Comparison of ENCODE assay signal across 1 cellular context in the genomic region with DNA sequence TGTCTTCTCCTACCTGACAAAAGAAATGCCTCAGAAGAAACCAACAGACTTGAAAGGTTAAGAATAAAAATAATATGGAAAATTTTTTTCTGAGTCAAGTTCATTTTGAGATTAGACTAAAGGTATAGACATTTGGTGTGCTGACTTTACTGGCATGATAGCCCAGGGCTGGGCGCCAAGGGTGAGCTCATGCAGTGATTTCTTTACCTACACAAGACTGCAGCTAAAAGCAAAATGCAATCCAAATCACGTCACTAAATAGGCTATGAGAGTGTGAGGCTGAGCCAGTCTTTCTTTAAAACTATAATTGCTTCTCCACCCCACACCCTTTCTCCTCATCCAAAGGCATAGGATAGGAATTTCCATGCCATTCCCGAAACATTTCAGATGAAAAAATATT.
TF ChIP-seq lines count a peak whose summit lies in the region.

No MANE protein-coding gene starts in this region.

TF ChIP-seq in HepG2, 621 proteins besides CTCF, POLR2A, EP300 and RAD21:
- TF ChIP-seq HOXA5 (CRISPR knock-in tag; IDR thresholded peaks at IDR 0.05) (no peak), FOXA1 (IDR thresholded peaks at IDR 0.05) (no peak), FOXA1 (CRISPR knock-in tag; IDR thresholded peaks at IDR 0.05) (no peak), RBM22 (optimal IDR thresholded peaks at IDR 0.05; ENCODE audit: low read length) (no peak), ZFX (CRISPR knock-in tag; IDR thresholded peaks at IDR 0.05; ENCODE audit: low read depth) (no peak), GABPA (IDR thresholded peaks at IDR 0.05; ENCODE audit: low read depth, low read length) (no peak), GABPA (CRISPR knock-in tag; IDR thresholded peaks at IDR 0.05; ENCODE audit: low read depth) (no peak), NFIB (CRISPR knock-in tag; IDR thresholded peaks at IDR 0.05; ENCODE audit: borderline replicate concordance) (no peak), SP1 (IDR thresholded peaks at IDR 0.05) (no peak), SP1 (CRISPR knock-in tag; IDR thresholded peaks at IDR 0.05) (no peak), RARG (CRISPR knock-in tag; IDR thresholded peaks at IDR 0.05; ENCODE audit: low read depth) (no peak)
- TF ChIP-seq, protein P1, sequence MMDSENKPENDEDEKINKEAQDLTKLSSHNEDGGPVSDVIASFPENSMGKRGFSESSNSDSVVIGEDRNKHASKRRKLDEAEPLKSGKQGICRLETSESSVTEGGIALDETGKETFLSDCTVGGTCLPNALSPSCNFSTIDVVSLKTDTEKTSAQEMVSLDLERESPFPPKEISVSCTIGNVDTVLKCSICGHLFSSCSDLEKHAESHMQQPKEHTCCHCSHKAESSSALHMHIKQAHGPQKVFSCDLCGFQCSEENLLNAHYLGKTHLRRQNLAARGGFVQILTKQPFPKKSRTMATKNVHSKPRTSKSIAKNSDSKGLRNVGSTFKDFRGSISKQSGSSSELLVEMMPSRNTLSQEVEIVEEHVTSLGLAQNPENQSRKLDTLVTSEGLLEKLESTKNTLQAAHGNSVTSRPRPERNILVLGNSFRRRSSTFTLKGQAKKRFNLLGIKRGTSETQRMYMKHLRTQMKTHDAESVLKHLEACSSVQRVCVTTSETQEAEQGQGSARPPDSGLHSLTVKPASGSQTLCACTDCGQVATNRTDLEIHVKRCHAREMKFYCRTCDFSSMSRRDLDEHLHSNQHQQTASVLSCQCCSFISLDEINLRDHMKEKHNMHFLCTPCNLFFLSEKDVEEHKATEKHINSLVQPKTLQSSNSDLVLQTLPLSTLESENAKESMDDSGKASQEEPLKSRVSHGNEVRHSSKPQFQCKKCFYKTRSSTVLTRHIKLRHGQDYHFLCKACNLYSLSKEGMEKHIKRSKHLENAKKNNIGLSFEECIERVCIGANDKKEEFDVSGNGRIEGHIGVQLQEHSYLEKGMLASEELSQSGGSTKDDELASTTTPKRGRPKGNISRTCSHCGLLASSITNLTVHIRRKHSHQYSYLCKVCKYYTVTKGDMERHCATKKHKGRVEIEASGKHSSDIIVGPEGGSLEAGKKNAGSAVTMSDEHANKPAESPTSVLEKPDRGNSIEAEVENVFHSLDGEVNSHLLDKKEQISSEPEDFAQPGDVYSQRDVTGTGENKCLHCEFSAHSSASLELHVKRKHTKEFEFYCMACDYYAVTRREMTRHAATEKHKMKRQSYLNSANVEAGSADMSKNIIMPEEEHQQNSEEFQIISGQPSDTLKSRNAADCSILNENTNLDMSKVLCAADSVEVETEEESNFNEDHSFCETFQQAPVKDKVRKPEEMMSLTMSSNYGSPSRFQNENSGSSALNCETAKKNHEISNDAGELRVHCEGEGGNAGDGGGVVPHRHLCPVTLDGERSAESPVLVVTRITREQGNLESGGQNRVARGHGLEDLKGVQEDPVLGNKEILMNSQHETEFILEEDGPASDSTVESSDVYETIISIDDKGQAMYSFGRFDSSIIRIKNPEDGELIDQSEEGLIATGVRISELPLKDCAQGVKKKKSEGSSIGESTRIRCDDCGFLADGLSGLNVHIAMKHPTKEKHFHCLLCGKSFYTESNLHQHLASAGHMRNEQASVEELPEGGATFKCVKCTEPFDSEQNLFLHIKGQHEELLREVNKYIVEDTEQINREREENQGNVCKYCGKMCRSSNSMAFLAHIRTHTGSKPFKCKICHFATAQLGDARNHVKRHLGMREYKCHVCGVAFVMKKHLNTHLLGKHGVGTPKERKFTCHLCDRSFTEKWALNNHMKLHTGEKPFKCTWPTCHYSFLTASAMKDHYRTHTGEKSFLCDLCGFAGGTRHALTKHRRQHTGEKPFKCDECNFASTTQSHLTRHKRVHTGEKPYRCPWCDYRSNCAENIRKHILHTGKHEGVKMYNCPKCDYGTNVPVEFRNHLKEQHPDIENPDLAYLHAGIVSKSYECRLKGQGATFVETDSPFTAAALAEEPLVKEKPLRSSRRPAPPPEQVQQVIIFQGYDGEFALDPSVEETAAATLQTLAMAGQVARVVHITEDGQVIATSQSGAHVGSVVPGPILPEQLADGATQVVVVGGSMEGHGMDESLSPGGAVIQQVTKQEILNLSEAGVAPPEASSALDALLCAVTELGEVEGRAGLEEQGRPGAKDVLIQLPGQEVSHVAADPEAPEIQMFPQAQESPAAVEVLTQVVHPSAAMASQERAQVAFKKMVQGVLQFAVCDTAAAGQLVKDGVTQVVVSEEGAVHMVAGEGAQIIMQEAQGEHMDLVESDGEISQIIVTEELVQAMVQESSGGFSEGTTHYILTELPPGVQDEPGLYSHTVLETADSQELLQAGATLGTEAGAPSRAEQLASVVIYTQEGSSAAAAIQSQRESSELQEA (CRISPR knock-in tag; IDR thresholded peaks at IDR 0.05; ENCODE audit: not compliant biosample characterization): no peak
- TF ChIP-seq, protein P2, sequence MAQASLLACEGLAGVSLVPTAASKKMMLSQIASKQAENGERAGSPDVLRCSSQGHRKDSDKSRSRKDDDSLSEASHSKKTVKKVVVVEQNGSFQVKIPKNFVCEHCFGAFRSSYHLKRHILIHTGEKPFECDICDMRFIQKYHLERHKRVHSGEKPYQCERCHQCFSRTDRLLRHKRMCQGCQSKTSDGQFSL (CRISPR knock-in tag; IDR thresholded peaks at IDR 0.05): no peak
- TF ChIP-seq, protein P3, sequence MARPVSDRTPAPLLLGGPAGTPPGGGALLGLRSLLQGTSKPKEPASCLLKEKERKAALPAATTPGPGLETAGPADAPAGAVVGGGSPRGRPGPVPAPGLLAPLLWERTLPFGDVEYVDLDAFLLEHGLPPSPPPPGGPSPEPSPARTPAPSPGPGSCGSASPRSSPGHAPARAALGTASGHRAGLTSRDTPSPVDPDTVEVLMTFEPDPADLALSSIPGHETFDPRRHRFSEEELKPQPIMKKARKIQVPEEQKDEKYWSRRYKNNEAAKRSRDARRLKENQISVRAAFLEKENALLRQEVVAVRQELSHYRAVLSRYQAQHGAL (CRISPR knock-in tag; IDR thresholded peaks at IDR 0.05; ENCODE audit: not compliant biosample characterization): no peak
